Comparison of ENCODE assay signal across 25 cellular contexts in the genomic region with DNA sequence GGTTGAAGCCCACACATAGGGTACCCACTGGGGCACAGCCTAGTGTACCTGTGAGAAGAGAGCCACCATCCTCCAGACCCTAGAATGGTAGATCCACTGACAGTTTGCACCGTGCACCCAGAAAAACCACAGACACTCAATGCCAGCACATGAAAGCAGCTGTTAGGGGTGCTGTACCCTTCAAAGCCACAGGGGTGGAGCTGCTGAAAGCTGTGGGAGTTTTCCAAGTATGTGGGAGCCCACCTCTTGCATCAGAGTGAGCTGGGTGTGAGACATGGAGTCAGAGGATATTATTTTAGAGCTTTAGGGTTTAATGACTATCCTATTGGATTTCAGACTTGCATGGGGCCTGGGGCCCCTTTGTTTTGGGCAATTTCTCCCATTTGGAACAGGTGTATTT. TPM values are rescaled to one million over a fixed set of nuclear protein-coding genes. Genes with fewer than 3 reads are reported as not detected.
"Had no signal": no experiment of that assay in that cellular context is flagged by ENCODE, and none has a peak within 500 bp of the region (broad histone marks: within the 10 kb centered on the region; RNA-seq: fewer than 3 reads in every experiment).

No MANE protein-coding gene starts in this region.

- H3K27me3 ChIP-seq: breast epithelium, colonic mucosa, dorsolateral prefrontal cortex, esophagus muscularis mucosa, gastrocnemius medialis, pancreas, uterus had no signal

- H3K4me1 Mint-ChIP-seq: activated CD4-positive, alpha-beta memory T cell treated with anti-CD3 and anti-CD28 coated beads, Interleukin-2, amount 10 ng/mL, durations not matched to agents 7 days and 5 days; activated CD4-positive, alpha-beta T cell treated with anti-CD3 and anti-CD28 coated beads, Interleukin-2, amount 10 ng/mL, durations not matched to agents 24 days and 14 days; nephron progenitor cell had no signal

- DNase-seq: activated CD4-positive, alpha-beta memory T cell treated with anti-CD3 and anti-CD28 coated beads, Interleukin-2, amount 10 ng/mL, durations not matched to agents 7 days and 5 days; activated CD4-positive, alpha-beta T cell treated with anti-CD3 and anti-CD28 coated beads, Interleukin-2, amount 10 ng/mL, durations not matched to agents 24 days and 14 days; amniotic stem cell; colonic mucosa; dorsolateral prefrontal cortex; gastrocnemius medialis; head of caudate nucleus; hypothalamus; left colon; mesenchymal stem cell; nephron progenitor cell; pancreas; psoas muscle; right cardiac atrium; stimulated activated CD4-positive, alpha-beta T cell treated with anti-CD3 and anti-CD28 coated beads, Interleukin-1b, Interleukin-23, amount 100 ng/mL, for 48 hours; trophoblast cell; uterus had no signal

- H3K4me1 ChIP-seq: breast epithelium, colonic mucosa, esophagus muscularis mucosa, gastrocnemius medialis, pancreas, psoas muscle, uterus had no signal

- H3K4me3 ChIP-seq: breast epithelium, colonic mucosa, dorsolateral prefrontal cortex, esophagus muscularis mucosa, gastrocnemius medialis, pancreas, psoas muscle, skin epidermis, uterus had no signal

- ATAC-seq: activated CD4-positive, CD25-positive, alpha-beta regulatory T cell treated with anti-CD3 and anti-CD28 coated beads, Interleukin-2, amount 50 U/mL, for 24 hours; gastrocnemius medialis; left colon; pancreas; psoas muscle; right cardiac atrium had no signal

- H3K9me3 Mint-ChIP-seq: activated CD4-positive, alpha-beta memory T cell treated with anti-CD3 and anti-CD28 coated beads, Interleukin-2, amount 10 ng/mL, durations not matched to agents 7 days and 5 days; activated CD4-positive, alpha-beta T cell treated with anti-CD3 and anti-CD28 coated beads, Interleukin-2, amount 10 ng/mL, durations not matched to agents 24 days and 14 days; nephron progenitor cell had no signal

- H3K27ac ChIP-seq: breast epithelium, colonic mucosa, dorsolateral prefrontal cortex, esophagus muscularis mucosa, gastrocnemius medialis, pancreas, psoas muscle, skin epidermis, uterus had no signal

- H3K36me3 ChIP-seq: breast epithelium, colonic mucosa, esophagus muscularis mucosa, gastrocnemius medialis, pancreas, uterus had no signal

- H3K27ac Mint-ChIP-seq: activated CD4-positive, alpha-beta memory T cell treated with anti-CD3 and anti-CD28 coated beads, Interleukin-2, amount 10 ng/mL, durations not matched to agents 7 days and 5 days; activated CD4-positive, alpha-beta T cell treated with anti-CD3 and anti-CD28 coated beads, Interleukin-2, amount 10 ng/mL, durations not matched to agents 24 days and 14 days; activated naive CD8-positive, alpha-beta T cell; nephron progenitor cell had no signal

- H3K4me3 Mint-ChIP-seq: activated CD4-positive, alpha-beta memory T cell treated with anti-CD3 and anti-CD28 coated beads, Interleukin-2, amount 10 ng/mL, durations not matched to agents 7 days and 5 days; activated CD4-positive, alpha-beta T cell treated with anti-CD3 and anti-CD28 coated beads, Interleukin-2, amount 10 ng/mL, durations not matched to agents 24 days and 14 days; activated naive CD8-positive, alpha-beta T cell; nephron progenitor cell had no signal

- H3K9me3 ChIP-seq: breast epithelium, colonic mucosa, esophagus muscularis mucosa, gastrocnemius medialis, pancreas, psoas muscle, uterus had no signal

- H3K36me3 Mint-ChIP-seq: activated naive CD8-positive, alpha-beta T cell had no signal

- H3K27me3 Mint-ChIP-seq: activated CD4-positive, alpha-beta memory T cell treated with anti-CD3 and anti-CD28 coated beads, Interleukin-2, amount 10 ng/mL, durations not matched to agents 7 days and 5 days; activated CD4-positive, alpha-beta T cell treated with anti-CD3 and anti-CD28 coated beads, Interleukin-2, amount 10 ng/mL, durations not matched to agents 24 days and 14 days; activated naive CD8-positive, alpha-beta T cell had no signal

RNA-seq across cellular contexts. Expression of a gene that starts 30.5 kb away (rescaled TPM):
- total RNA-seq: activated CD4-positive, alpha-beta memory T cell treated with anti-CD3 and anti-CD28 coated beads, Interleukin-2, amount 10 ng/mL, durations not matched to agents 7 days and 5 days; activated CD4-positive, alpha-beta T cell treated with anti-CD3 and anti-CD28 coated beads, Interleukin-2, amount 10 ng/mL, durations not matched to agents 24 days and 14 days; breast epithelium; colonic mucosa; esophagus muscularis mucosa; gastrocnemius medialis; left colon; lower leg skin; mononuclear cell; psoas muscle; T-helper 2 cell treated with Interferon-gamma antibody and Interleukin-4, amounts not matched to agents 100 ng/mL and 5 ng/mL, for 36 hours had no signal

RNA-seq across cellular contexts. Expression of a gene that starts 30.5 kb away (rescaled TPM):
- total RNA-seq: activated CD4-positive, alpha-beta memory T cell treated with anti-CD3 and anti-CD28 coated beads, Interleukin-2, amount 10 ng/mL, durations not matched to agents 7 days and 5 days; activated CD4-positive, alpha-beta T cell treated with anti-CD3 and anti-CD28 coated beads, Interleukin-2, amount 10 ng/mL, durations not matched to agents 24 days and 14 days; gastrocnemius medialis; left colon; lower leg skin; T-helper 2 cell treated with Interferon-gamma antibody and Interleukin-4, amounts not matched to agents 100 ng/mL and 5 ng/mL, for 36 hours had no signal
